Comparison of ENCODE assay signal across 2 cellular contexts in genomic region chr4:71382569-71383560, GRCh38.
A peak's percentile ranks its signal among the peaks of the same experiment; 100 is the strongest.
TF ChIP-seq lines count a peak whose summit lies in the region.

No MANE protein-coding gene starts in this region.

TF ChIP-seq in liver, 16 proteins besides CTCF, POLR2A, EP300 and RAD21:
- TF ChIP-seq RXRA (IDR thresholded peaks at IDR 0.05) (peak in 1 of 2 donors; percentile 40), FOXA2 (IDR thresholded peaks at IDR 0.05) (no peak), JUND (IDR thresholded peaks at IDR 0.05) (peak in 1 of 2 donors; percentile 50), SP1 (IDR thresholded peaks at IDR 0.05) (peak; percentile 50), MAX (IDR thresholded peaks at IDR 0.05) (no peak), YY1 (IDR thresholded peaks at IDR 0.05) (peak; percentile 37), GABPA (IDR thresholded peaks at IDR 0.05 in 1 of 2, conservative IDR thresholded peaks at IDR 0.05 in 1 of 2) (no peak), ATF3 (IDR thresholded peaks at IDR 0.05) (no peak), EGR1 (IDR thresholded peaks at IDR 0.05; ENCODE audit: low read depth in 2 of 2) (no peak), HNF4A (conservative IDR thresholded peaks at IDR 0.05) (peak; percentile 78 to 82)
TF ChIP-seq in liver: peak in this region for 5.

TF ChIP-seq in HepG2, 621 proteins besides CTCF, POLR2A, EP300 and RAD21:
- no peak for TF ChIP-seq MXD3 (CRISPR knock-in tag; IDR thresholded peaks at IDR 0.05)
- TF ChIP-seq ZBTB3 (CRISPR knock-in tag; IDR thresholded peaks at IDR 0.05; ENCODE audit: borderline replicate concordance, low read depth) = no peak
- no peak for TF ChIP-seq ISX (CRISPR knock-in tag; conservative IDR thresholded peaks at IDR 0.05)
- TF ChIP-seq ZBTB38 (CRISPR knock-in tag; IDR thresholded peaks at IDR 0.05) = no peak
- no peak for TF ChIP-seq ATF2 (CRISPR knock-in tag; IDR thresholded peaks at IDR 0.05)
- TF ChIP-seq ZNF280D (CRISPR knock-in tag; IDR thresholded peaks at IDR 0.05) = no peak
- TF ChIP-seq KDM5B (CRISPR knock-in tag; IDR thresholded peaks at IDR 0.05; ENCODE audit: borderline replicate concordance) = no peak
- TF ChIP-seq ZKSCAN5 (CRISPR knock-in tag; IDR thresholded peaks at IDR 0.05) = no peak
- TF ChIP-seq HBP1 (CRISPR knock-in tag; IDR thresholded peaks at IDR 0.05; ENCODE audit: low read depth) = no peak
- no peak for TF ChIP-seq ZSCAN22 (CRISPR knock-in tag; IDR thresholded peaks at IDR 0.05)
- TF ChIP-seq ZNF552 (CRISPR knock-in tag; IDR thresholded peaks at IDR 0.05; ENCODE audit: borderline replicate concordance) = no peak
